ENCODE assay signal across 24 cellular contexts in the genomic region with DNA sequence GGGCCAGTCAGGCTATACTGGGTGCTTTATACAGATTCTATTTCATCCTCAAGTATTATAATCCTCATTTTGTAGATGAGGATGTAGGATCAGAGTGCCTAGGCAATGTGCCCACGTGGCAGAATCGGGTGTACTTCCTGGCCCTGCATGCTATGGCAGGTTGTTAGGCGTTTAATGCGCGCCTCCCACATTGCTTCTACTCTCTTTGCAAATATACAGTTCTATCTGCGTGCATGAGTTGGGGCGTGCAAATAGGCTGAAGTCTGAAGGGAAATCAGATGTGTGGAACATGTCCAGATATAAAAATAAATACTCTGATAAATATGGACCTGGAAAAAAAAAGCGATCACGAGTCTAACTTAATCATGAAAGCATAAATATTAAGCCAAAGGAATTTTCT.
"Had no signal": no experiment of that assay in that cellular context is flagged by ENCODE, and none has a peak within 500 bp of the region (broad histone marks: within the 10 kb centered on the region; RNA-seq: fewer than 3 reads in every experiment).

No MANE protein-coding gene starts in this region.

- H3K36me3 Mint-ChIP-seq: activated naive CD8-positive, alpha-beta T cell treated with anti-CD3 and anti-CD28 coated beads, Interleukin-2, amount 10 ng/mL, durations not matched to agents 7 days and 5 days; T-cell had no signal

- ATAC-seq: activated CD4-positive, CD25-positive, alpha-beta regulatory T cell treated with anti-CD3 and anti-CD28 coated beads, Interleukin-2, amount 50 U/mL, for 24 hours; activated CD8-positive, alpha-beta T cell treated with anti-CD3 and anti-CD28 coated beads for 36 hours; K562; Panc1; Right ventricle myocardium inferior; T-cell had no signal

- H3K4me1 ChIP-seq: adrenal gland had no signal

- H3K27me3 ChIP-seq: adrenal gland had no signal

- H3K27ac ChIP-seq: adrenal gland, SK-N-MC, VCaP had no signal

- H3K9me3 Mint-ChIP-seq: activated CD8-positive, alpha-beta T cell treated with anti-CD3 and anti-CD28 coated beads for 36 hours; activated naive CD8-positive, alpha-beta T cell treated with anti-CD3 and anti-CD28 coated beads, Interleukin-2, amount 10 ng/mL, durations not matched to agents 7 days and 5 days; T-cell had no signal

- H3K27ac Mint-ChIP-seq: activated CD8-positive, alpha-beta T cell treated with anti-CD3 and anti-CD28 coated beads for 36 hours; activated naive CD8-positive, alpha-beta T cell treated with anti-CD3 and anti-CD28 coated beads, Interleukin-2, amount 10 ng/mL, durations not matched to agents 7 days and 5 days; T-cell had no signal

- H3K4me3 ChIP-seq: adrenal gland, K562, SK-N-MC had no signal

- H3K9me3 ChIP-seq: adrenal gland had no signal

- DNase-seq: activated CD4-positive, alpha-beta T cell treated with anti-CD3 and anti-CD28 coated beads for 4 hours; activated CD8-positive, alpha-beta memory T cell treated with anti-CD3 and anti-CD28 coated beads, Interleukin-2, amount 50 U/mL, for 4 hours; activated CD8-positive, alpha-beta T cell treated with anti-CD3 and anti-CD28 coated beads for 36 hours; activated naive CD4-positive, alpha-beta T cell treated with anti-CD3 and anti-CD28 coated beads, Interleukin-2, amount 50 U/mL, for 16 hours; activated naive CD8-positive, alpha-beta T cell treated with anti-CD3 and anti-CD28 coated beads, Interleukin-2, amount 10 ng/mL, durations not matched to agents 7 days and 5 days; activated T-cell treated with anti-CD3 and anti-CD28 coated beads, Interleukin-2, amount 50 U/mL, for 1 hour; adrenal gland; Karpas-422; MM.1S; NCI-H1105 treated with DMSO at 0.1 percent for 48 hours; NCI-H1436 treated with DMSO at 0.1 percent for 48 hours; NCI-H187; NCI-H2081; NCI-H510A treated with DMSO at 0.1 percent for 48 hours; NCI-H69; NK-92 treated with Interleukin-12 subunit alpha and Interleukin-12 subunit beta, amount 100 ng/mL, for 24 hours; RPMI8226; T-cell had no signal

- H3K4me3 Mint-ChIP-seq: activated CD8-positive, alpha-beta T cell treated with anti-CD3 and anti-CD28 coated beads for 36 hours; activated naive CD8-positive, alpha-beta T cell treated with anti-CD3 and anti-CD28 coated beads, Interleukin-2, amount 10 ng/mL, durations not matched to agents 7 days and 5 days; T-cell had no signal

- H3K36me3 ChIP-seq: adrenal gland had no signal
